ENCODE assay signal across 23 cellular contexts in the genomic region with DNA sequence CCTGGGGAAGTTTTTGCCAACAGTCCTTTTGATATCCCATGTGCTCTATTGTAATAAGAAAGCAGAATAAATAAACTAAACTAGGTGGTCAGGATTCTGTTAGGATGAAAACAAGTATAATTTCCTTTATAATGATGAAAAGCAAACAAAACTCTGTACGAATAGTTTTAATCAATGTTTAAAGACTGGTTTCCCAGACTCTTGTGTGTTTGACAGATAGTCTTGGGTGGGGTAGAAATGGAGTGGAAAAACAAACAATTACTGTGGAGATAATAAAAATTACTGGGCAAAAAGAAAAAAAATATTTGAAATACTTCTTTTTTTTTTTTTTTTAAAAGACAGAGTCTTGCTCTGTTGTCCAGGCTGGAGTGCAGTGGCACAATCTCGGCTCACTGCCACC.
"Had no signal": no experiment of that assay in that cellular context is flagged by ENCODE, and none has a peak within 500 bp of the region (broad histone marks: within the 10 kb centered on the region; RNA-seq: fewer than 3 reads in every experiment).

No MANE protein-coding gene starts in this region.

- H3K4me3 ChIP-seq: left ventricle myocardium inferior, lung, neural progenitor cell, right atrium auricular region, right lobe of liver, stomach, testis, thyroid gland, transverse colon, upper lobe of left lung, vagina had no signal

- H3K4me1 ChIP-seq: left ventricle myocardium inferior, neural progenitor cell, right atrium auricular region, testis, thyroid gland, transverse colon, upper lobe of left lung, vagina had no signal

- H3K36me3 ChIP-seq: left ventricle myocardium inferior, neural progenitor cell, neutrophil, right atrium auricular region, right lobe of liver, stomach, thyroid gland, transverse colon, upper lobe of left lung, vagina had no signal

- H3K27me3 ChIP-seq: neural progenitor cell, neutrophil, right atrium auricular region, right lobe of liver, stomach, testis, thyroid gland, transverse colon, upper lobe of left lung, vagina had no signal

- H3K27ac ChIP-seq: left ventricle myocardium inferior, neural progenitor cell, neutrophil, right atrium auricular region, right lobe of liver, stomach, testis, thyroid gland, transverse colon, upper lobe of left lung, vagina had no signal

- DNase-seq: islet precursor cell; left ventricle myocardium inferior; naive B cell; natural killer cell; nephron progenitor cell; occipital lobe; right lobe of liver; stimulated activated CD4-positive, alpha-beta T cell treated with anti-CD3 and anti-CD28 coated beads, Interleukin-12 subunit alpha, Interleukin-12 subunit beta, amount 100 ng/mL, for 4 hours; stimulated activated CD4-positive, alpha-beta T cell treated with anti-CD3 and anti-CD28 coated beads, Interleukin-15, amount 100 ng/mL, for 24 hours; stimulated activated CD4-positive, alpha-beta T cell treated with anti-CD3 and anti-CD28 coated beads, Interleukin-2, amount 100 ng/mL, for 24 hours; stimulated activated CD4-positive, alpha-beta T cell treated with anti-CD3 and anti-CD28 coated beads, Interleukin-4, amount 100 ng/mL, for 1 hour; stimulated activated naive B cell treated with anti-CD40 and anti-IgM and Interleukin-4, amounts not matched to agents 10 μg/mL and 1 μg/mL and 100 μg/mL, for 72 hours; stimulated activated naive CD8-positive, alpha-beta T cell treated with anti-CD3 and anti-CD28 coated beads, Interleukin-15, Interleukin-2, amounts not matched to agents 100 U/mL and 50 U/mL, for 24 hours; stomach; testis; thyroid gland; transverse colon; upper lobe of left lung had no signal

- ATAC-seq: natural killer cell; stimulated activated naive B cell treated with anti-CD40 and anti-IgM and Interleukin-4, amounts not matched to agents 10 μg/mL and 1 μg/mL and 100 μg/mL, for 72 hours; stimulated activated naive CD8-positive, alpha-beta T cell treated with anti-CD3 and anti-CD28 coated beads, Interleukin-15, Interleukin-2, amounts not matched to agents 100 U/mL and 50 U/mL, for 24 hours had no signal

- H3K9me3 ChIP-seq: left ventricle myocardium inferior, neutrophil, right atrium auricular region, right lobe of liver, stomach, testis, thyroid gland, transverse colon, upper lobe of left lung, vagina had no signal
